Comparison of ENCODE assay signal across 25 cellular contexts in the genomic region with DNA sequence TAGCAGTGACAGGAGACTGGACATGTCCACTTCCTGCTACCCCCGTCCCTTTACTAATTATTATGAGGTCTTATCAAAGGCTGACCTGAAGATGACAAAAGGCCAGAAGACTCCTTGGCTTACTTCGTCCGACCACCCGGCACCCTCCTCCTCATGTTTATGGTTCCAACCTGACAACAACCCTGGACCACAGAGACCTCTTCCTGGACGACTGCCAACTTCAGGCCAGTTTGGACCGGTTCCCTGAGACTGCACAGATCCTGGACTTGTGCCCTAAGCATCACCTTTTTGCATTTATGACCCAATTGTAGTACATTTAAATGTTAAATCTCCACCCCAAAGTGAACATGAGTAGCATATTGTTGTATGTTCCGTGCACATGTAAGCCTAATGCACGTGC.
"Had no signal": no experiment of that assay in that cellular context is flagged by ENCODE, and none has a peak within 500 bp of the region (broad histone marks: within the 10 kb centered on the region; RNA-seq: fewer than 3 reads in every experiment).

No MANE protein-coding gene starts in this region.

- H3K27ac Mint-ChIP-seq: natural killer cell; nephron; neural progenitor cell; progenitor cell of endocrine pancreas; stimulated activated effector memory CD8-positive, alpha-beta T cell treated with anti-CD3 and anti-CD28 coated beads, Interleukin-12 subunit alpha, Interleukin-12 subunit beta, amount 100 ng/mL, for 72 hours; stimulated activated naive B cell treated with anti-CD40 and anti-IgM and Interleukin-4, amounts not matched to agents 10 μg/mL and 1 μg/mL and 100 μg/mL, for 72 hours; stimulated activated naive CD8-positive, alpha-beta T cell treated with anti-CD3 and anti-CD28 coated beads, Interleukin-15, Interleukin-2, amounts not matched to agents 100 ng/mL and 50 ng/mL, for 24 hours had no signal

- DNase-seq: natural killer cell; occipital lobe; ovary; posterior cingulate gyrus; psoas muscle; right cardiac atrium; right lobe of liver; sigmoid colon; small intestine; stimulated activated CD4-positive, alpha-beta T cell treated with anti-CD3 and anti-CD28 coated beads, Interleukin-15, amount 100 ng/mL, for 24 hours; stimulated activated CD4-positive, alpha-beta T cell treated with anti-CD3 and anti-CD28 coated beads, Interleukin-2, amount 100 ng/mL, for 24 hours; stimulated activated CD4-positive, alpha-beta T cell treated with anti-CD3 and anti-CD28 coated beads, Interleukin-2, amount 100 ng/mL, for 48 hours; stimulated activated CD4-positive, alpha-beta T cell treated with anti-CD3 and anti-CD28 coated beads, Interleukin-4, amount 100 ng/mL, for 24 hours; stimulated activated naive B cell treated with anti-CD40 and anti-IgM and Interleukin-4, amounts not matched to agents 10 μg/mL and 1 μg/mL and 100 μg/mL, for 72 hours; stimulated activated naive CD4-positive, alpha-beta T cell treated with Interleukin-2 at 50 U/mL for 16 hours; stomach; thyroid gland; trophoblast cell; upper lobe of left lung; uterus had no signal

- H3K4me3 Mint-ChIP-seq: natural killer cell; nephron; neural progenitor cell; stimulated activated effector memory CD8-positive, alpha-beta T cell treated with anti-CD3 and anti-CD28 coated beads, Interleukin-12 subunit alpha, Interleukin-12 subunit beta, amount 100 ng/mL, for 72 hours; stimulated activated naive B cell treated with anti-CD40 and anti-IgM and Interleukin-4, amounts not matched to agents 10 μg/mL and 1 μg/mL and 100 μg/mL, for 72 hours; stimulated activated naive CD8-positive, alpha-beta T cell treated with anti-CD3 and anti-CD28 coated beads, Interleukin-15, Interleukin-2, amounts not matched to agents 100 ng/mL and 50 ng/mL, for 24 hours had no signal

- H3K4me1 Mint-ChIP-seq: nephron had no signal

- FAIRE-seq: small intestine had no signal

- H3K9me3 Mint-ChIP-seq: natural killer cell; nephron; neural progenitor cell; stimulated activated effector memory CD8-positive, alpha-beta T cell treated with anti-CD3 and anti-CD28 coated beads, Interleukin-12 subunit alpha, Interleukin-12 subunit beta, amount 100 ng/mL, for 72 hours; stimulated activated naive B cell treated with anti-CD40 and anti-IgM and Interleukin-4, amounts not matched to agents 10 μg/mL and 1 μg/mL and 100 μg/mL, for 72 hours; stimulated activated naive CD8-positive, alpha-beta T cell treated with anti-CD3 and anti-CD28 coated beads, Interleukin-15, Interleukin-2, amounts not matched to agents 100 ng/mL and 50 ng/mL, for 24 hours had no signal

- H3K36me3 Mint-ChIP-seq: natural killer cell; neural progenitor cell; stimulated activated effector memory CD8-positive, alpha-beta T cell treated with anti-CD3 and anti-CD28 coated beads, Interleukin-12 subunit alpha, Interleukin-12 subunit beta, amount 100 ng/mL, for 72 hours; stimulated activated naive B cell treated with anti-CD40 and anti-IgM and Interleukin-4, amounts not matched to agents 10 μg/mL and 1 μg/mL and 100 μg/mL, for 72 hours had no signal
